In genomic region chr5:124461857-124462423, GRCh38 we compare ENCODE assay signal across 16 cellular contexts.
DNase-seq lines count a peak whose midpoint lies in the region; ATAC-seq and TF ChIP-seq lines count a peak whose summit lies in the region.
"Had no signal": no experiment of that assay in that cellular context is flagged by ENCODE, and none has a peak within 500 bp of the region (broad histone marks: within the 10 kb centered on the region; RNA-seq: fewer than 3 reads in every experiment).

No MANE protein-coding gene starts in this region.

- DNase-seq in COR-L47 (lab: John Stamatoyannopoulos, UW) (peak; percentile 77), NCI-H1436 (lab: John Stamatoyannopoulos, UW) (peak; percentile 86), NCI-H774 (lab: John Stamatoyannopoulos, UW) (peak; percentile 47), left kidney (ENCODE audit: low read depth, low spot score) (peak; percentile 23), NCI-H1694 treated with DMSO at 0.1 percent for 48 hours (lab: John Stamatoyannopoulos, UW) (no peak)
- DNase-seq in activated CD8-positive, alpha-beta T cell treated with anti-CD3 and anti-CD28 coated beads for 36 hours, result no peak
- DNase-seq in stimulated activated naive CD8-positive, alpha-beta T cell treated with anti-CD3 and anti-CD28 coated beads, Interleukin-15, amount 100 ng/mL, for 72 hours, result no peak
- DNase-seq: activated CD4-positive, CD25-positive, alpha-beta regulatory T cell; activated CD8-positive, alpha-beta memory T cell treated with anti-CD3 and anti-CD28 coated beads, Interleukin-2, amount 50 U/mL, for 48 hours; activated naive CD4-positive, alpha-beta T cell treated with anti-CD3 and anti-CD28 coated beads, Interleukin-2, amount 50 U/mL, for 16 hours; DND-41; foreskin melanocyte; H9; KG1; NCI-H226 had no signal

- H3K9me3 Mint-ChIP-seq in activated CD8-positive, alpha-beta T cell treated with anti-CD3 and anti-CD28 coated beads for 36 hours, result no peaks in the 10 kb centered on the region
- peaks cover 7 to 10% of the 10 kb centered on the region in 2 donors for H3K9me3 Mint-ChIP-seq in stimulated activated naive CD8-positive, alpha-beta T cell treated with anti-CD3 and anti-CD28 coated beads, Interleukin-15, amount 100 ng/mL, for 72 hours

- POLR2A ChIA-PET in activated CD8-positive, alpha-beta T cell treated with anti-CD3 and anti-CD28 coated beads for 36 hours (lab: Charles Lee), result no interaction called here

- H3K27me3 Mint-ChIP-seq in activated CD8-positive, alpha-beta T cell treated with anti-CD3 and anti-CD28 coated beads for 36 hours, result no peaks in the 10 kb centered on the region
- H3K27me3 Mint-ChIP-seq in stimulated activated naive CD8-positive, alpha-beta T cell treated with anti-CD3 and anti-CD28 coated beads, Interleukin-15, amount 100 ng/mL, for 72 hours, result peaks cover 17% of the 10 kb centered on the region

- no peak overlapping the region for H3K4me3 Mint-ChIP-seq in activated CD8-positive, alpha-beta T cell treated with anti-CD3 and anti-CD28 coated beads for 36 hours
- no peak overlapping the region for H3K4me3 Mint-ChIP-seq in stimulated activated naive CD8-positive, alpha-beta T cell treated with anti-CD3 and anti-CD28 coated beads, Interleukin-15, amount 100 ng/mL, for 72 hours
- H3K4me3 Mint-ChIP-seq: H9 had no signal

- no peak for TF ChIP-seq CTCF in activated CD8-positive, alpha-beta T cell treated with anti-CD3 and anti-CD28 coated beads for 36 hours (IDR thresholded peaks at IDR 0.05)

- no peak overlapping the region for H3K27ac Mint-ChIP-seq in activated CD8-positive, alpha-beta T cell treated with anti-CD3 and anti-CD28 coated beads for 36 hours
- no peak overlapping the region for H3K27ac Mint-ChIP-seq in stimulated activated naive CD8-positive, alpha-beta T cell treated with anti-CD3 and anti-CD28 coated beads, Interleukin-15, amount 100 ng/mL, for 72 hours
- H3K27ac Mint-ChIP-seq: H9 had no signal

- no peak for ATAC-seq in activated CD8-positive, alpha-beta T cell treated with anti-CD3 and anti-CD28 coated beads for 36 hours
- no peak for ATAC-seq in HG03565 (IDR thresholded peaks at IDR 0.05; ENCODE audit: unreplicated experiment)
- ATAC-seq in stimulated activated naive CD8-positive, alpha-beta T cell treated with anti-CD3 and anti-CD28 coated beads, Interleukin-15, amount 100 ng/mL, for 72 hours, result no peak

- no peaks in the 10 kb centered on the region for H3K36me3 Mint-ChIP-seq in activated CD8-positive, alpha-beta T cell treated with anti-CD3 and anti-CD28 coated beads for 36 hours (ENCODE audit: low read depth)

- intact Hi-C loops in activated CD8-positive, alpha-beta T cell treated with anti-CD3 and anti-CD28 coated beads for 36 hours (cut with micrococcal nuclease), result no loop called here

- CTCF ChIA-PET in activated CD8-positive, alpha-beta T cell treated with anti-CD3 and anti-CD28 coated beads for 36 hours (lab: Charles Lee), result no interaction called here

- no peaks in the 10 kb centered on the region for H3K4me1 Mint-ChIP-seq in activated CD8-positive, alpha-beta T cell treated with anti-CD3 and anti-CD28 coated beads for 36 hours (ENCODE audit: low read depth)
- H3K4me1 Mint-ChIP-seq in stimulated activated naive CD8-positive, alpha-beta T cell treated with anti-CD3 and anti-CD28 coated beads, Interleukin-15, amount 100 ng/mL, for 72 hours, result no peaks in the 10 kb centered on the region

Comparison
In these comparisons a context has a peak if more than half of its experiments do, and no peak if none do; other contexts are left out.
1. DNase-seq: peak in COR-L47 (single experiment), NCI-H1436 (single experiment), NCI-H774 (single experiment) and left kidney (single experiment); none in activated CD8-positive, alpha-beta T cell treated with anti-CD3 and anti-CD28 coated beads for 36 hours (single experiment), stimulated activated naive CD8-positive, alpha-beta T cell treated with anti-CD3 and anti-CD28 coated beads, Interleukin-15, amount 100 ng/mL, for 72 hours (0 of 2) and NCI-H1694 treated with DMSO at 0.1 percent for 48 hours (single experiment).